ENCODE assay signal across 9 cellular contexts in the genomic region with DNA sequence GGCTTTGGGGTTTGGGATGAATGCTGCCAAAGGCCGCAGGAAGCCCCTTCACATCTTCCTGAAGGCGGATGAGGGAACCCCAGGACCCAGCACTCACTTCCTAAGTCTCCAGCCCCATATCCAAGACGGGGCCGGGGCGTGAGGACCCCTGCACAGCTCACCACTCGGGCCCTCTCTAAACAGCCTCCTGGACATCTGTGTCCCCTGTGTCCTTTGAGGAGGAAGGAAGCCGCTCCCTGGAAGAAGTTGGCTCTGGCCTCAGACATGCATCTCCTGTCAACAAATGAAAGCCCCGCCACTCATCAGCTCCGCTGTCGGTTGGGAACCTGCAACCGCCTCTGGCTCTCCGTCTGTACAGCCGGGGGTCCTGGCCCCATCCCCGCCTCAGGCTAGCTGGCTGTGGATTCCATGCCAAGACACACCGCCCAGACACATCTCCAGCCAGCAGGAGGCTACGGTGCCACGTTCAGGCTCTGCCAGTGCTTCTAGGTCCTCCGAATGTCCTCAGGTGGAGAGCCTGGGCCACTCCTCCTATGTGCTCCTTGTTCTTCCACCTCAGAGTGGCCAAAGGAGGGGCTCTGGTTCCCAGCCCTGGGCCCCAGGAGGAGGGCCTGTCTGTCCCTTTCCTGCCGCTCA.
A peak's percentile ranks its signal among the peaks of the same experiment; 100 is the strongest.
DNase-seq lines count a peak whose midpoint lies in the region; ATAC-seq and TF ChIP-seq lines count a peak whose summit lies in the region.
"Had no signal": no experiment of that assay in that cellular context is flagged by ENCODE, and none has a peak within 500 bp of the region (broad histone marks: within the 10 kb centered on the region; RNA-seq: fewer than 3 reads in every experiment).

No MANE protein-coding gene starts in this region.

- H3K9me3 ChIP-seq in SK-N-SH (no peaks in the 10 kb centered on the region), esophagus squamous epithelium (no peaks in the 10 kb centered on the region), trophoblast cell (ENCODE audit: insufficient read depth, low read depth, low read length) (peaks cover 3% of the 10 kb centered on the region)

- peak; percentile 41 for DNase-seq in Calu3
- DNase-seq in SK-N-SH, result no peak
- no peak for DNase-seq in esophagus squamous epithelium (lab: John Stamatoyannopoulos, UW)
- DNase-seq in trophoblast cell, result no peak
- DNase-seq in C1 segment of cervical spinal cord (lab: John Stamatoyannopoulos, UW), result no peak
- no peak for DNase-seq in NCI-H1694 (lab: John Stamatoyannopoulos, UW)
- no peak for DNase-seq in DMS114 treated with DMSO at 0.1 percent for 48 hours (lab: John Stamatoyannopoulos, UW; ENCODE audit: unreplicated experiment)

- no peaks in the 10 kb centered on the region for H3K9me2 ChIP-seq in SK-N-SH

- H3K36me3 Mint-ChIP-seq in Calu3 (ENCODE audit: insufficient read depth, unreplicated experiment), result no peaks in the 10 kb centered on the region
- H3K36me3 Mint-ChIP-seq: IgD-negative memory B cell had no signal

- no peaks in the 10 kb centered on the region for H3K27me3 Mint-ChIP-seq in Calu3 (ENCODE audit: unreplicated experiment)
- H3K27me3 Mint-ChIP-seq: IgD-negative memory B cell had no signal

- no peaks in the 10 kb centered on the region for H4K20me1 ChIP-seq in SK-N-SH (ENCODE audit: insufficient read depth)

- H3K27me3 ChIP-seq in SK-N-SH (ENCODE audit: insufficient read depth), result no peaks in the 10 kb centered on the region
- H3K27me3 ChIP-seq in esophagus squamous epithelium, result no peaks in the 10 kb centered on the region
- H3K27me3 ChIP-seq in trophoblast cell (ENCODE audit: insufficient read depth, low read length), result no peaks in the 10 kb centered on the region

- intact Hi-C loops in Calu3 (cut with micrococcal nuclease; ENCODE audit: unreplicated experiment), result no loop called here
- intact Hi-C loops in esophagus squamous epithelium (cut with DNase I), result no loop called here

- TF ChIP-seq RAD21 in SK-N-SH (IDR thresholded peaks at IDR 0.05; ENCODE audit: low read length), result 0 out of 2 replicates have a peak, but pooled peaks have one; percentile 19

- ATAC-seq in HG03045 (IDR thresholded peaks at IDR 0.05; ENCODE audit: unreplicated experiment), result no peak

- H3K4me1 ChIP-seq in SK-N-SH (ENCODE audit: control insufficient read depth in 1 of 2, insufficient read depth in 2 of 2, low read depth in 1 of 2, low read length in 1 of 2), result peaks cover 12 to 16% of the 10 kb centered on the region in 2 experiments; a peak in 3 of 4 replicates
- peaks cover 18 to 49% (median 36%) of the 10 kb centered on the region in 3 donors for H3K4me1 ChIP-seq in esophagus squamous epithelium
- H3K4me1 ChIP-seq in trophoblast cell (ENCODE audit: control insufficient read depth in 1 of 2, insufficient read depth in 2 of 2, low read length in 2 of 2), result peaks cover 26 to 27% of the 10 kb centered on the region in 2 experiments

- H3K79me1 ChIP-seq in trophoblast cell (ENCODE audit: low read length), result peaks cover 23% of the 10 kb centered on the region

- peak overlapping the region; percentile 95 for H2BK5ac ChIP-seq in trophoblast cell (ENCODE audit: low read depth, low read length, poor library complexity)

- peak overlapping the region; percentile 98 for H4K91ac ChIP-seq in trophoblast cell (ENCODE audit: low read depth, low read length)

- TF ChIP-seq EP300 in SK-N-SH (IDR thresholded peaks at IDR 0.05; ENCODE audit: borderline replicate concordance in 1 of 2, low read depth in 1 of 2, low read length in 1 of 2), result no peak

- no peak overlapping the region for H3K27ac Mint-ChIP-seq in Calu3 (ENCODE audit: unreplicated experiment)

- H3K36me3 ChIP-seq in SK-N-SH (replicated peaks in 1 of 2; ENCODE audit: control insufficient read depth in 1 of 2, insufficient read depth in 2 of 2, low read length in 1 of 2) (no peaks in the 10 kb centered on the region), esophagus squamous epithelium (no peaks in the 10 kb centered on the region), trophoblast cell (ENCODE audit: control insufficient read depth in 1 of 2, insufficient read depth in 2 of 2, low read length in 2 of 2) (no peaks in the 10 kb centered on the region)

- H4K8ac ChIP-seq in trophoblast cell (ENCODE audit: low read depth, low read length), result peak overlapping the region; percentile 89

- H3K4ac ChIP-seq in trophoblast cell (ENCODE audit: low read depth, low read length), result peak overlapping the region; percentile 57

- peak overlapping the region; percentile 72 for H3K9ac ChIP-seq in SK-N-SH
- H3K9ac ChIP-seq in trophoblast cell (ENCODE audit: low read length), result no peak overlapping the region

- H3K23ac ChIP-seq in trophoblast cell (ENCODE audit: low read length), result no peak overlapping the region

- H3K4me2 ChIP-seq in SK-N-SH, result peak overlapping the region; percentile 45; the same call in 1 of the 2 replicates
- H3K4me2 ChIP-seq in trophoblast cell (ENCODE audit: low read length), result no peak overlapping the region

- peak overlapping the region; percentile 94 for H3K14ac ChIP-seq in trophoblast cell (ENCODE audit: low read length)

- peak overlapping the region; percentile 78 for H4K12ac ChIP-seq in trophoblast cell (ENCODE audit: low read depth, low read length)

- no peaks in the 10 kb centered on the region for H3F3A ChIP-seq in SK-N-SH (replicated peaks; ENCODE audit: insufficient read depth)

- BruUV-seq in Calu3 (replicated peaks; lab: Mats Ljungman, UMichigan), result no TSS peak

- H3K79me2 ChIP-seq in SK-N-SH (ENCODE audit: insufficient read depth) (no peaks in the 10 kb centered on the region), trophoblast cell (ENCODE audit: control insufficient read depth, insufficient read depth, low read length, poor library complexity) (peaks cover 6% of the 10 kb centered on the region)

- peak overlapping the region; percentile 89 for H2AK5ac ChIP-seq in trophoblast cell (ENCODE audit: low read length)

- CTCF ChIA-PET in Calu3 (lab: Charles Lee), result interaction anchor here (0.7 kb wide), 1 partner anchor 43 kb away, joined by 3 read pairs; no protein-coding TSS in a partner anchor
- CTCF ChIA-PET in SK-N-SH (lab: Yijun Ruan, JAX), result interaction anchor here (1.7 kb wide), 1 partner anchor 279 kb away, joined by 5 read pairs; no protein-coding TSS in a partner anchor

- WGBS in SK-N-SH (ENCODE audit: low lambda C conversion rate), result 83% methylated on average over 11 of the region's 19 CpGs
- 23 to 60% methylated on average over 2 to 8 of the region's 19 CpGs for WGBS in esophagus squamous epithelium, 2 donors
- no CpG with 5 or more reads among the region's 19 CpGs for WGBS in trophoblast cell (ENCODE audit: extremely low coverage, insufficient coverage, insufficient read length)

- H2BK120ac ChIP-seq in trophoblast cell (ENCODE audit: insufficient read depth, low read length, poor library complexity), result peak overlapping the region; percentile 97

- H3K27ac ChIP-seq in SK-N-SH (ENCODE audit: low read depth in 2 of 2, low read length in 1 of 2) (peak overlapping the region; percentile 82 to 94), esophagus squamous epithelium (peak overlapping the region; percentile 67 to 90 (median 78)), trophoblast cell (ENCODE audit: low read depth, low read length) (peak overlapping the region; percentile 72)

- no peaks in the 10 kb centered on the region for H3K9me3 Mint-ChIP-seq in Calu3 (ENCODE audit: low read depth, unreplicated experiment)

- H3K4me1 Mint-ChIP-seq in Calu3 (ENCODE audit: low read depth, unreplicated experiment), result peaks cover 36% of the 10 kb centered on the region

- H2BK12ac ChIP-seq in trophoblast cell (ENCODE audit: low read length), result peak overlapping the region; percentile 99

- H2AFZ ChIP-seq in SK-N-SH (ENCODE audit: low read depth) (peak overlapping the region; percentile 79; the same call in 1 of the 2 replicates), trophoblast cell (ENCODE audit: insufficient read depth, low read length, poor library complexity) (peak overlapping the region; percentile 85)

- no peak for TF ChIP-seq CTCF in Calu3 (IDR thresholded peaks at IDR 0.05; ENCODE audit: unreplicated experiment)
- peak; percentile 37 for TF ChIP-seq CTCF in SK-N-SH (IDR thresholded peaks at IDR 0.05)
- peak in 4 of 6 experiments; percentile 4 to 54 (median 28) for TF ChIP-seq CTCF in esophagus squamous epithelium (IDR thresholded peaks at IDR 0.05)

- H3K4me3 Mint-ChIP-seq in Calu3 (ENCODE audit: low read depth, unreplicated experiment), result no peak overlapping the region

- no peak for TF ChIP-seq POLR2A in esophagus squamous epithelium (IDR thresholded peaks at IDR 0.05)

- POLR2A ChIA-PET in SK-N-SH (lab: Yijun Ruan, JAX), result no interaction called here

- peak overlapping the region; percentile 97 for H3K18ac ChIP-seq in trophoblast cell (ENCODE audit: low read length)

- H3K4me3 ChIP-seq in SK-N-SH (ENCODE audit: low read depth in 2 of 2, low read length in 1 of 2) (no peak overlapping the region), esophagus squamous epithelium (no peak overlapping the region), trophoblast cell (ENCODE audit: low read depth, low read length) (no peak overlapping the region)

TF ChIP-seq in SK-N-SH, 30 proteins besides CTCF, POLR2A, EP300 and RAD21:
- TF ChIP-seq SMC3 (IDR thresholded peaks at IDR 0.05; ENCODE audit: low read depth, low read length) (peak; percentile 21), TCF12 (IDR thresholded peaks at IDR 0.05) (no peak)
TF ChIP-seq in SK-N-SH: peak in this region for 1.
